Comparison of ENCODE assay signal across 12 cellular contexts in the genomic region with DNA sequence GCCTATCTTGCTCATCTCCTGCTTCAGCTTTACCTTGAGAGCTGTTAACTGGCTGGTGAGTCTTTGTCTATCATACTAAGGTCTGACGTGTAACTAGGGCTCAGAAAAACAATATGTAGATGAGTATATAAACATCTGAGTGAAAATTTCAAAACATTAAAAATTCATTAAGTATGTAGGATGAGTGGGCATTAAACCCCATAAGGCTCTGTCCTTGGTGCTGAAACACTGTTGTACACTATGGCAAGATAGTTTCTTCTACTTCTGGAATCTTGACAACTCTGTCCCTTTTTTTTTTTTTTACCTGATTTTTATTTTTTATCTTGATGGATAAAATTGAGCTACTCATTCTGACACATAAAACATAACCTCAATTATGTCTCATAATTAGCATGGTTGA. TPM values are rescaled to one million over a fixed set of nuclear protein-coding genes. Genes with fewer than 3 reads are reported as not detected.
DNase-seq lines count a peak whose midpoint lies in the region; ATAC-seq and TF ChIP-seq lines count a peak whose summit lies in the region.
"Had no signal": no experiment of that assay in that cellular context is flagged by ENCODE, and none has a peak within 500 bp of the region (broad histone marks: within the 10 kb centered on the region; RNA-seq: fewer than 3 reads in every experiment).

No MANE protein-coding gene starts in this region.

- H3K27me3 ChIP-seq in HAP-1 (ENCODE audit: low read depth): peaks cover 8% of the 10 kb centered on the region
- 0 out of 2 replicates have a peak, but pooled peaks cover 12% of the 10 kb centered on the region for H3K27me3 ChIP-seq in SK-N-SH (ENCODE audit: insufficient read depth)
- H3K27me3 ChIP-seq in tibial nerve: no peaks in the 10 kb centered on the region
- H3K27me3 ChIP-seq: gastroesophageal sphincter had no signal

- H3K9ac ChIP-seq in SK-N-SH: no peak overlapping the region

- H3K36me3 ChIP-seq in HAP-1 (replicated peaks) (no peaks in the 10 kb centered on the region), SK-N-SH (replicated peaks in 1 of 2; ENCODE audit: control insufficient read depth in 1 of 2, insufficient read depth in 2 of 2, low read length in 1 of 2) (no peaks in the 10 kb centered on the region), tibial nerve (no peaks in the 10 kb centered on the region)

- POLR2A ChIA-PET in SK-N-SH (lab: Yijun Ruan, JAX): interaction anchor here (1.7 kb wide), 1 partner anchor 199 kb away, joined by 3 read pairs; the partner anchor contains the start of gene ETV5

- H3F3A ChIP-seq in SK-N-SH (replicated peaks; ENCODE audit: insufficient read depth): no peaks in the 10 kb centered on the region

- CTCF ChIA-PET in SK-N-SH (lab: Yijun Ruan, JAX): interaction anchor here (1.1 to 2.4 kb wide), 4 partner anchors 11 to 136 kb away, joined by 3 to 10 read pairs (median 4); no protein-coding TSS in a partner anchor

- no peak overlapping the region for H3K4me2 ChIP-seq in SK-N-SH

- H4K20me1 ChIP-seq in SK-N-SH (ENCODE audit: insufficient read depth): no peaks in the 10 kb centered on the region

- no peak for TF ChIP-seq RAD21 in SK-N-SH (IDR thresholded peaks at IDR 0.05; ENCODE audit: low read length)

- H3K79me2 ChIP-seq in SK-N-SH (ENCODE audit: insufficient read depth): no peaks in the 10 kb centered on the region

- H3K9me3 ChIP-seq in HAP-1 (no peaks in the 10 kb centered on the region), SK-N-SH (no peaks in the 10 kb centered on the region), tibial nerve (no peaks in the 10 kb centered on the region)
- H3K9me3 ChIP-seq: gastroesophageal sphincter had no signal

- 16% methylated on average over 1 of the region's 1 CpG for WGBS in SK-N-SH (ENCODE audit: low lambda C conversion rate)
- 33 to 42% methylated on average over 1 of the region's 1 CpG for WGBS in tibial nerve, 2 donors

- H3K4me1 ChIP-seq in HAP-1 (no peaks in the 10 kb centered on the region), SK-N-SH (ENCODE audit: control insufficient read depth in 1 of 2, insufficient read depth in 2 of 2, low read depth in 1 of 2, low read length in 1 of 2) (peaks cover 0 to 2% of the 10 kb centered on the region in 2 experiments; a peak in 2 of 4 replicates), tibial nerve (no peaks in the 10 kb centered on the region)

- in situ Hi-C loops in HAP-1 (cut with MboI; ENCODE audit: low sequenced_read_pairs): no loop called here

- TF ChIP-seq CTCF in SK-N-SH (IDR thresholded peaks at IDR 0.05) (no peak), foreskin fibroblast (IDR thresholded peaks at IDR 0.05; ENCODE audit: low read depth, low read length) (no peak), tibial nerve (IDR thresholded peaks at IDR 0.05) (no peak)

- H3K27ac ChIP-seq in SK-N-SH (ENCODE audit: low read depth in 2 of 2, low read length in 1 of 2) (peak overlapping the region in 1 of 2 experiments; percentile 83; a peak in 2 of 4 replicates), substantia nigra (ENCODE audit: low read depth, low read length, poor library complexity, severe bottlenecking) (no peak overlapping the region), tibial nerve (no peak overlapping the region)
- H3K27ac ChIP-seq: gastroesophageal sphincter had no signal

- DNase-seq in AG08396 (ENCODE audit: low spot score) (peak; percentile 24), HAP-1 (ENCODE audit: low spot score in 2 of 2) (peak; percentile 6 to 56), SK-N-SH (no peak), foreskin fibroblast (peak; percentile 35 to 74), substantia nigra (lab: John Stamatoyannopoulos, UW) (no peak), tibial nerve (ENCODE audit: low spot score in 2 of 2) (no peak)

- TF ChIP-seq EP300 in SK-N-SH (IDR thresholded peaks at IDR 0.05; ENCODE audit: borderline replicate concordance in 1 of 2, low read depth in 1 of 2, low read length in 1 of 2) (no peak), tibial nerve (IDR thresholded peaks at IDR 0.05) (no peak)

- no peak overlapping the region for H2AFZ ChIP-seq in SK-N-SH (ENCODE audit: low read depth)

- no peak for TF ChIP-seq POLR2A in tibial nerve (IDR thresholded peaks at IDR 0.05)

- ATAC-seq in HG03521 (IDR thresholded peaks at IDR 0.05; ENCODE audit: unreplicated experiment) (no peak), HG03520 (IDR thresholded peaks at IDR 0.05; ENCODE audit: unreplicated experiment) (no peak)
- ATAC-seq: gastroesophageal sphincter; natural killer cell treated with Interleukin-12 subunit alpha and Interleukin-12 subunit beta and Interleukin-15 and Interleukin-18, amount 100 ng/mL, for 72 hours had no signal

- H3K9me2 ChIP-seq in SK-N-SH: no peaks in the 10 kb centered on the region

- H3K4me3 ChIP-seq in HAP-1 (no peak overlapping the region), SK-N-SH (ENCODE audit: low read depth in 2 of 2, low read length in 1 of 2) (no peak overlapping the region), foreskin fibroblast (ENCODE audit: low read depth in 1 of 2, low read length in 2 of 2) (no peak overlapping the region), tibial nerve (no peak overlapping the region)
- H3K4me3 ChIP-seq: gastroesophageal sphincter had no signal

TF ChIP-seq in SK-N-SH, 30 proteins besides CTCF, POLR2A, EP300 and RAD21:
- peak; percentile 91 for TF ChIP-seq REST (IDR thresholded peaks at IDR 0.05; ENCODE audit: low read depth, low read length)
- TF ChIP-seq RFX5 (IDR thresholded peaks at IDR 0.05; ENCODE audit: low read length): no peak
- TF ChIP-seq GABPA (IDR thresholded peaks at IDR 0.05; ENCODE audit: low read depth): no peak
- no peak for TF ChIP-seq TCF12 (IDR thresholded peaks at IDR 0.05)

RNA-seq across cellular contexts. Expression of gene DGKG, which starts 54.4 kb away (rescaled TPM):
- 0.12 and 0.13 TPM in 2 replicates for polyA plus RNA-seq in SK-N-SH (2012; rRNA removed)
- polyA plus RNA-seq in SK-N-SH (2012; cell fraction: cytosol; rRNA removed): 0.19 and 0.22 TPM in 2 replicates
- polyA plus RNA-seq in SK-N-SH (2012; cell fraction: nucleus; rRNA removed): 0.07 and 0.11 TPM in 2 replicates
- total RNA-seq in tibial nerve: 1 to 10 TPM; 1.3 to 5.7 (median 2.3) TPM
- total RNA-seq: G401; T-helper 2 cell treated with Interferon-gamma antibody and Interleukin-4, amounts not matched to agents 100 ng/mL and 5 ng/mL, for 36 hours had no signal

Comparison
In these comparisons a context has a peak if more than half of its experiments do, and no peak if none do; other contexts are left out.
1. DNase-seq: peak in AG08396 (single experiment), HAP-1 (2 of 2) and foreskin fibroblast (2 of 2); none in SK-N-SH (single experiment), substantia nigra (0 of 49) and tibial nerve (0 of 2).